ENCODE assay signal across 15 cellular contexts in genomic region chr3:191139771-191140170, GRCh38. TPM values are rescaled to one million over a fixed set of nuclear protein-coding genes. Genes with fewer than 3 reads are reported as not detected.
DNase-seq lines count a peak whose midpoint lies in the region; ATAC-seq and TF ChIP-seq lines count a peak whose summit lies in the region.
"Had no signal": no experiment of that assay in that cellular context is flagged by ENCODE, and none has a peak within 500 bp of the region (broad histone marks: within the 10 kb centered on the region; RNA-seq: fewer than 3 reads in every experiment).

No MANE protein-coding gene starts in this region.

- no peak overlapping the region for H2BK5ac ChIP-seq in H9 (ENCODE audit: insufficient read length, low read length)

- H4K8ac ChIP-seq in H9 (replicated peaks; ENCODE audit: insufficient read length, low read depth, low read length) = no peak overlapping the region

- DNase-seq in EL = peak; percentile 6
- peak; percentile 35 for DNase-seq in M059J (ENCODE audit: low read depth)
- no peak for DNase-seq in NCI-H748 (lab: John Stamatoyannopoulos, UW; ENCODE audit: unreplicated experiment)
- DNase-seq in kidney tubule cell (ENCODE audit: low spot score) = no peak
- DNase-seq in foreskin keratinocyte = no peak
- DNase-seq in H9 = no peak
- DNase-seq: activated CD4-positive, alpha-beta T cell treated with anti-CD3 and anti-CD28 coated beads, Interleukin-2, amount 50 U/mL, for 48 hours; activated naive CD8-positive, alpha-beta T cell treated with anti-CD3 and anti-CD28 coated beads, Interleukin-2, amount 50 U/mL, for 24 hours; CD4-positive, CD25-positive, alpha-beta regulatory T cell; effector memory CD4-positive, alpha-beta T cell; SHP77 treated with DMSO at 0.1 percent for 48 hours had no signal

- H3K27ac Mint-ChIP-seq in H9 = no peak overlapping the region
- H3K27ac Mint-ChIP-seq: activated naive CD8-positive, alpha-beta T cell treated with anti-CD3 and anti-CD28 coated beads, Interleukin-2, amount 50 U/mL, for 24 hours; CD4-positive, CD25-positive, alpha-beta regulatory T cell; neural progenitor cell had no signal

- no peaks in the 10 kb centered on the region for H3K79me2 ChIP-seq in H9 (ENCODE audit: insufficient read depth, low read length)

- H3K9me3 ChIP-seq in H9 (ENCODE audit: control insufficient read depth, low read depth, low read length) = no peaks in the 10 kb centered on the region

- no peak overlapping the region for H3K4ac ChIP-seq in H9 (ENCODE audit: low read depth, low read length)

- no peaks in the 10 kb centered on the region for H3K36me3 Mint-ChIP-seq in H9 (ENCODE audit: insufficient read depth in 1 of 3, low read depth in 3 of 3)
- H3K36me3 Mint-ChIP-seq: CD4-positive, CD25-positive, alpha-beta regulatory T cell; neural progenitor cell had no signal

- H3K4me3 Mint-ChIP-seq in H9 = no peak overlapping the region
- H3K4me3 Mint-ChIP-seq: activated naive CD8-positive, alpha-beta T cell treated with anti-CD3 and anti-CD28 coated beads, Interleukin-2, amount 50 U/mL, for 24 hours; CD4-positive, CD25-positive, alpha-beta regulatory T cell; neural progenitor cell had no signal

- H3K27ac ChIP-seq in foreskin keratinocyte (no peak overlapping the region), H9 (ENCODE audit: insufficient read length, low read depth, low read length) (no peak overlapping the region)
- H3K27ac ChIP-seq: neural progenitor cell had no signal

- no CpG with 5 or more reads among the region's 2 CpGs for WGBS in H9 (ENCODE audit: extremely low coverage, insufficient read length, low lambda C conversion rate)

- no peak overlapping the region for H2BK12ac ChIP-seq in H9 (ENCODE audit: insufficient read length, low read depth, low read length)

- H2AK5ac ChIP-seq in H9 (ENCODE audit: insufficient read length, low read length) = no peak overlapping the region

- H3K23me2 ChIP-seq in H9 (ENCODE audit: insufficient read length, low read depth, low read length, poor library complexity, severe bottlenecking) = no peaks in the 10 kb centered on the region

- no peak overlapping the region for H3K18ac ChIP-seq in H9 (ENCODE audit: insufficient read length, low read depth, low read length)

- H3K4me1 ChIP-seq in foreskin keratinocyte = peaks cover 21% of the 10 kb centered on the region
- H3K4me1 ChIP-seq in H9 (ENCODE audit: insufficient read depth, low read length) = no peaks in the 10 kb centered on the region

- H3K9me3 Mint-ChIP-seq in H9 = no peaks in the 10 kb centered on the region

- H3K56ac ChIP-seq in H9 (ENCODE audit: insufficient read length, low read depth, low read length) = no peak overlapping the region

- no peak overlapping the region for H3K9ac ChIP-seq in H9 (ENCODE audit: extremely low read depth, insufficient read length, low read length)
- H3K9ac ChIP-seq: neural progenitor cell had no signal

- no peaks in the 10 kb centered on the region; a peak in 1 of 4 replicates for H3K4me1 Mint-ChIP-seq in H9
- H3K4me1 Mint-ChIP-seq: activated naive CD8-positive, alpha-beta T cell treated with anti-CD3 and anti-CD28 coated beads, Interleukin-2, amount 50 U/mL, for 24 hours; CD4-positive, CD25-positive, alpha-beta regulatory T cell had no signal

- no peak overlapping the region for H2BK20ac ChIP-seq in H9 (ENCODE audit: low read depth, low read length, poor library complexity, severe bottlenecking)

- H3K23ac ChIP-seq in H9 (ENCODE audit: insufficient read length, low read depth, low read length) = no peak overlapping the region

- no peak overlapping the region for H2BK15ac ChIP-seq in H9 (ENCODE audit: low read depth, low read length)

- no peak overlapping the region for H2BK120ac ChIP-seq in H9 (ENCODE audit: low read depth, low read length, poor library complexity, severe bottlenecking)

- H4K20me1 ChIP-seq in H9 (ENCODE audit: control insufficient read depth, insufficient read depth, insufficient read length) = no peaks in the 10 kb centered on the region

- ATAC-seq in GM19397 (IDR thresholded peaks at IDR 0.05; ENCODE audit: unreplicated experiment) (peak; percentile 47), HG02884 (IDR thresholded peaks at IDR 0.05; ENCODE audit: unreplicated experiment) (peak; percentile 46), foreskin keratinocyte (no peak)
- ATAC-seq: activated naive CD8-positive, alpha-beta T cell treated with anti-CD3 and anti-CD28 coated beads, Interleukin-2, amount 50 U/mL, for 24 hours had no signal

- H4K5ac ChIP-seq in H9 (ENCODE audit: insufficient read length, low read depth, low read length) = no peak overlapping the region

- H3K79me1 ChIP-seq in H9 (ENCODE audit: insufficient read depth, low read depth, low read length, poor library complexity, severe bottlenecking) = no peaks in the 10 kb centered on the region

- H3K27me3 Mint-ChIP-seq in H9 (ENCODE audit: low read depth) = no peaks in the 10 kb centered on the region
- H3K27me3 Mint-ChIP-seq: activated naive CD8-positive, alpha-beta T cell treated with anti-CD3 and anti-CD28 coated beads, Interleukin-2, amount 50 U/mL, for 24 hours; CD4-positive, CD25-positive, alpha-beta regulatory T cell had no signal

- no peak overlapping the region for H4K91ac ChIP-seq in H9 (ENCODE audit: insufficient read length, low read depth, low read length)

- no peak overlapping the region for H2AFZ ChIP-seq in H9 (ENCODE audit: low read length)
- H2AFZ ChIP-seq: neural progenitor cell had no signal

- H3T11ph ChIP-seq in H9 (ENCODE audit: low read length) = no peak overlapping the region

- no peak overlapping the region for H3K4me2 ChIP-seq in H9 (ENCODE audit: insufficient read depth, insufficient read length, low read length)
- H3K4me2 ChIP-seq: neural progenitor cell had no signal

- no peaks in the 10 kb centered on the region for H3K27me3 ChIP-seq in foreskin keratinocyte
- no peaks in the 10 kb centered on the region for H3K27me3 ChIP-seq in H9 (ENCODE audit: insufficient read depth, low read length)
- H3K27me3 ChIP-seq: neural progenitor cell had no signal

- no peak overlapping the region for H3K14ac ChIP-seq in H9 (ENCODE audit: insufficient read depth, low read length)

- TF ChIP-seq CTCF in foreskin keratinocyte (conservative IDR thresholded peaks at IDR 0.05) (no peak), H9 (conservative IDR thresholded peaks at IDR 0.05) (no peak)

RNA-seq across cellular contexts. Expression of gene OSTN, which starts 59.3 kb away (rescaled TPM):
- total RNA-seq in M059J (2014; rRNA removed; shearing (Covaris generic)) = not detected in 2 replicates
- total RNA-seq in foreskin keratinocyte = not detected in 2 replicates
- polyA plus RNA-seq in foreskin keratinocyte = not detected in 2 replicates
- total RNA-seq in H9 (2021) = 0.07 and 0.09 TPM in 2 replicates
- total RNA-seq: CD4-positive, CD25-positive, alpha-beta regulatory T cell; subcutaneous adipose tissue had no signal
- polyA plus RNA-seq: CD4-positive, CD25-positive, alpha-beta regulatory T cell had no signal

Comparison
In these comparisons a context has a peak if more than half of its experiments do, and no peak if none do; other contexts are left out.
1. DNase-seq: peak in EL (single experiment) and M059J (single experiment); none in NCI-H748 (single experiment), kidney tubule cell (single experiment), foreskin keratinocyte (0 of 2) and H9 (single experiment).